10 cellular contexts compared by ENCODE assay signal in genomic region chr6:51753635-51754034, GRCh38.
DNase-seq lines count a peak whose midpoint lies in the region; ATAC-seq and TF ChIP-seq lines count a peak whose summit lies in the region.
"Had no signal": no experiment of that assay in that cellular context is flagged by ENCODE, and none has a peak within 500 bp of the region (broad histone marks: within the 10 kb centered on the region; RNA-seq: fewer than 3 reads in every experiment).

No MANE protein-coding gene starts in this region.

- no peaks in the 10 kb centered on the region for H3K4me1 Mint-ChIP-seq in nephron progenitor cell
- no peaks in the 10 kb centered on the region for H3K4me1 Mint-ChIP-seq in activated naive CD8-positive, alpha-beta T cell treated with anti-CD3 and anti-CD28 coated beads, Interleukin-2, amount 50 U/mL, for 24 hours
- H3K4me1 Mint-ChIP-seq: stimulated activated effector memory CD8-positive, alpha-beta T cell treated with anti-CD3 and anti-CD28 coated beads, Interleukin-12 subunit alpha, Interleukin-12 subunit beta, amount 100 ng/mL, for 72 hours had no signal

- no peaks in the 10 kb centered on the region for H3K27me3 ChIP-seq in WERI-Rb-1 (ENCODE audit: insufficient read depth, low read depth, severe bottlenecking)
- H3K27me3 ChIP-seq: neutrophil had no signal

- no peak overlapping the region for H3K4me3 Mint-ChIP-seq in nephron progenitor cell
- no peak overlapping the region for H3K4me3 Mint-ChIP-seq in activated naive CD8-positive, alpha-beta T cell treated with anti-CD3 and anti-CD28 coated beads, Interleukin-2, amount 50 U/mL, for 24 hours
- H3K4me3 Mint-ChIP-seq: stimulated activated effector memory CD8-positive, alpha-beta T cell treated with anti-CD3 and anti-CD28 coated beads, Interleukin-12 subunit alpha, Interleukin-12 subunit beta, amount 100 ng/mL, for 72 hours had no signal

- H3K36me3 ChIP-seq in WERI-Rb-1: no peaks in the 10 kb centered on the region
- H3K36me3 ChIP-seq: neutrophil had no signal

- ATAC-seq in HG02885 (IDR thresholded peaks at IDR 0.05; ENCODE audit: poor library complexity, unreplicated experiment) (peak; percentile 61), HG02642 (IDR thresholded peaks at IDR 0.05; ENCODE audit: poor library complexity, unreplicated experiment) (no peak), HG02588 (IDR thresholded peaks at IDR 0.05; ENCODE audit: unreplicated experiment) (no peak)
- ATAC-seq in activated naive CD8-positive, alpha-beta T cell treated with anti-CD3 and anti-CD28 coated beads, Interleukin-2, amount 50 U/mL, for 24 hours: no peak
- ATAC-seq: stimulated activated effector memory CD8-positive, alpha-beta T cell treated with anti-CD3 and anti-CD28 coated beads, Interleukin-12 subunit alpha, Interleukin-12 subunit beta, amount 100 ng/mL, for 72 hours had no signal

- no peak overlapping the region for H3K4me3 ChIP-seq in WERI-Rb-1 (ENCODE audit: low read depth, low read length)

- no peaks in the 10 kb centered on the region for H3K27me3 Mint-ChIP-seq in nephron progenitor cell (ENCODE audit: low read depth, poor library complexity)
- no peaks in the 10 kb centered on the region for H3K27me3 Mint-ChIP-seq in activated naive CD8-positive, alpha-beta T cell treated with anti-CD3 and anti-CD28 coated beads, Interleukin-2, amount 50 U/mL, for 24 hours

- no peak overlapping the region for H3K27ac Mint-ChIP-seq in nephron progenitor cell
- no peak overlapping the region for H3K27ac Mint-ChIP-seq in activated naive CD8-positive, alpha-beta T cell treated with anti-CD3 and anti-CD28 coated beads, Interleukin-2, amount 50 U/mL, for 24 hours
- H3K27ac Mint-ChIP-seq: stimulated activated effector memory CD8-positive, alpha-beta T cell treated with anti-CD3 and anti-CD28 coated beads, Interleukin-12 subunit alpha, Interleukin-12 subunit beta, amount 100 ng/mL, for 72 hours had no signal

- H3K9me3 ChIP-seq in WERI-Rb-1 (ENCODE audit: severe bottlenecking): no peaks in the 10 kb centered on the region
- H3K9me3 ChIP-seq: neutrophil had no signal

- H3K36me3 Mint-ChIP-seq in nephron progenitor cell (ENCODE audit: low read depth): no peaks in the 10 kb centered on the region
- no peaks in the 10 kb centered on the region for H3K36me3 Mint-ChIP-seq in activated naive CD8-positive, alpha-beta T cell treated with anti-CD3 and anti-CD28 coated beads, Interleukin-2, amount 50 U/mL, for 24 hours (ENCODE audit: low read depth)
- H3K36me3 Mint-ChIP-seq: stimulated activated effector memory CD8-positive, alpha-beta T cell treated with anti-CD3 and anti-CD28 coated beads, Interleukin-12 subunit alpha, Interleukin-12 subunit beta, amount 100 ng/mL, for 72 hours had no signal

- no peaks in the 10 kb centered on the region for H3K9me3 Mint-ChIP-seq in nephron progenitor cell
- peaks cover 2% of the 10 kb centered on the region for H3K9me3 Mint-ChIP-seq in activated naive CD8-positive, alpha-beta T cell treated with anti-CD3 and anti-CD28 coated beads, Interleukin-2, amount 50 U/mL, for 24 hours

- DNase-seq in WERI-Rb-1 (peak; percentile 78), nephron progenitor cell (peak; percentile 64)
- DNase-seq in activated naive CD8-positive, alpha-beta T cell treated with anti-CD3 and anti-CD28 coated beads, Interleukin-2, amount 50 U/mL, for 24 hours: no peak
- DNase-seq in activated CD4-positive, CD25-positive, alpha-beta regulatory T cell treated with anti-CD3 and anti-CD28 coated beads, Interleukin-2, amount 50 U/mL, for 72 hours: no peak

- H3K27ac ChIP-seq in WERI-Rb-1: no peak overlapping the region
- H3K27ac ChIP-seq: neutrophil had no signal

- TF ChIP-seq CTCF in GM12873 (IDR thresholded peaks at IDR 0.05; ENCODE audit: insufficient read depth, low read depth, low read length, missing control alignments) (peak; percentile 77), WERI-Rb-1 (IDR thresholded peaks at IDR 0.05; ENCODE audit: low read depth, low read length) (peak; percentile 100), nephron progenitor cell (IDR thresholded peaks at IDR 0.05) (peak; percentile 62)

Comparison
In these comparisons a context has a peak if more than half of its experiments do, and no peak if none do; other contexts are left out.
1. DNase-seq: peak in WERI-Rb-1 (single experiment) and nephron progenitor cell (single experiment); none in activated naive CD8-positive, alpha-beta T cell treated with anti-CD3 and anti-CD28 coated beads, Interleukin-2, amount 50 U/mL, for 24 hours (single experiment) and activated CD4-positive, CD25-positive, alpha-beta regulatory T cell treated with anti-CD3 and anti-CD28 coated beads, Interleukin-2, amount 50 U/mL, for 72 hours (single experiment).
2. Peak in every context shown above with its lines, with median percentiles within 50 percentile points of each other: CTCF ChIP-seq.